1 cellular context compared by ENCODE assay signal in the genomic region with DNA sequence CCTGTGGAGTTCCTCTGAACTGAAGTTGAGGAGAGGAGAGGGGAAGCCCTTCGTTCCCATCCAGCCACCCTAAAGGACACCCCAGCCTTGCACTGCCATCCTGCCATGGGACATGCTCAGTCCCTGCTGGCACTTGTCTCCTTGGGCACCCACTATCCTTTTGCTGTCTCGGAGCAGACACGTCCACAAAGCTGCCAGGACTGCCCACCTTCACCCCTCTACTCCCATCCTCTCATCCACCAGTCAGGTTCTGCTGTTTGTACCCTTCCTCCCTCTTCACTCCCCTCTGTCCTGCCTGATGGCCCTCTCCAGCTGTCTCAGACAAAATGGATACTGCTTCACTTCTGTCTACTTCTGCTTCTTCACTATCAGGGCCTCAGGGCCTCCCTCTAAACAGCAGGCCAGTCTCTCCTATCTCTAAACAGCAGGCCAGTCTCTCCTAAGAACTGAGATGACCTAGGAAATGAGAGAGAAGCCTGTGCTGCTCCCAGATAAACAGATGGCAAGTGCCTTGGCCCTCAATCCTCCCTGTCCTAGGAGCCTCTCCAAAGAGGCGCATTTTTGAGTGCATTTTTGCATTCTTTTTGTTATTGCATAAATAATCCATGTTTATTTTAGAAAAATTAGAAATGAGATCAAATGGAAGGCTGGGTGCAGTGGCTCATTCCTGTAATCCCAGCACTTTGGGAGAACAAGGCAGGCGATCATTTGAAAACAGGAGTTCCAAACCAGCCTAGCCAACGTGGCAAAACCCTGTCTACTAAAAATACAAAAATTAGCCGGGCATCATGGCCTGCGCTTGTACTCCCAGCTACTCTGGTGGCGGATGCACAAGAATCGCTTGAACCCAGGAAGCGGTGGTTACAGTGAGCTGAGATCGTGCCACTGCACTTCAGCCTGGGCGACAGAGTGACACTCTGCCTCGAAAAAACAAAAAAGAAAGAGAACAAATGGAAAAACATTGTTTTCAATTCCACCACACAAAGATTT.
TF ChIP-seq lines count a peak whose summit lies in the region.

No MANE protein-coding gene starts in this region.

TF ChIP-seq in K562, 482 proteins besides CTCF, POLR2A, EP300 and RAD21 (continued from another document and continues in another):
- TF ChIP-seq, protein P1, sequence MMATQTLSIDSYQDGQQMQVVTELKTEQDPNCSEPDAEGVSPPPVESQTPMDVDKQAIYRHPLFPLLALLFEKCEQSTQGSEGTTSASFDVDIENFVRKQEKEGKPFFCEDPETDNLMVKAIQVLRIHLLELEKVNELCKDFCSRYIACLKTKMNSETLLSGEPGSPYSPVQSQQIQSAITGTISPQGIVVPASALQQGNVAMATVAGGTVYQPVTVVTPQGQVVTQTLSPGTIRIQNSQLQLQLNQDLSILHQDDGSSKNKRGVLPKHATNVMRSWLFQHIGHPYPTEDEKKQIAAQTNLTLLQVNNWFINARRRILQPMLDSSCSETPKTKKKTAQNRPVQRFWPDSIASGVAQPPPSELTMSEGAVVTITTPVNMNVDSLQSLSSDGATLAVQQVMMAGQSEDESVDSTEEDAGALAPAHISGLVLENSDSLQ (IDR thresholded peaks at IDR 0.05), result peak; percentile 63
- TF ChIP-seq WHSC1 (IDR thresholded peaks at IDR 0.05; ENCODE audit: low read length) (no peak), KDM4B (IDR thresholded peaks at IDR 0.05; ENCODE audit: borderline replicate concordance in 2 of 2, low read depth in 1 of 2) (no peak), PYGO2 (tag; IDR thresholded peaks at IDR 0.05) (peak; percentile 84), ZNF282 (CRISPR knock-in tag; IDR thresholded peaks at IDR 0.05) (no peak), KLF1 (tag; IDR thresholded peaks at IDR 0.05) (peak; percentile 84), LCOR (CRISPR knock-in tag; IDR thresholded peaks at IDR 0.05) (peak; percentile 89; the same call in 1 of the 2 replicates), SMAD2 (IDR thresholded peaks at IDR 0.05; ENCODE audit: low read depth, low read length) (no peak), LEF1 (IDR thresholded peaks at IDR 0.05) (peak; percentile 99), BCL6 (CRISPR knock-in tag; IDR thresholded peaks at IDR 0.05) (peak; percentile 79), ZNF707 (CRISPR knock-in tag; conservative IDR thresholded peaks at IDR 0.05) (peak; percentile 59; the same call in 1 of the 2 replicates), ZNF316 (IDR thresholded peaks at IDR 0.05) (peak; percentile 31; the same call in 1 of the 2 replicates), STAT5A (IDR thresholded peaks at IDR 0.05; ENCODE audit: borderline replicate concordance, low read length) (peak; percentile 100), CBX1 (IDR thresholded peaks at IDR 0.05; ENCODE audit: low read depth) (no peak), MAFF (IDR thresholded peaks at IDR 0.05; ENCODE audit: low read length) (peak; percentile 54; the same call in 1 of the 2 replicates), ETV1 (tag; conservative IDR thresholded peaks at IDR 0.05; ENCODE audit: low read depth) (peak; percentile 85), IFI16 (CRISPR knock-in tag; IDR thresholded peaks at IDR 0.05) (peak; percentile 53; the same call in 1 of the 2 replicates), KAT2B (IDR thresholded peaks at IDR 0.05; ENCODE audit: low read depth, low read length) (no peak), C11orf30 (IDR thresholded peaks at IDR 0.05; ENCODE audit: low read depth) (no peak; the same call in 1 of the 2 replicates), TEAD4 (IDR thresholded peaks at IDR 0.05; ENCODE audit: low read length) (peak; percentile 100), TEAD4 (CRISPR knock-in tag; IDR thresholded peaks at IDR 0.05; ENCODE audit: borderline replicate concordance) (no peak), SMAD4 (CRISPR knock-in tag; conservative IDR thresholded peaks at IDR 0.05) (peak; percentile 99), ZNF431 (CRISPR knock-in tag; IDR thresholded peaks at IDR 0.05) (peak; percentile 45; the same call in 1 of the 2 replicates), ZFX (CRISPR knock-in tag; IDR thresholded peaks at IDR 0.05) (peak; percentile 96), GATAD2B (IDR thresholded peaks at IDR 0.05; ENCODE audit: borderline replicate concordance) (peak; percentile 39; the same call in 1 of the 2 replicates), PRPF4 (IDR thresholded peaks at IDR 0.05; ENCODE audit: insufficient read depth, low read depth, low read length, poor library complexity, severe bottlenecking) (no peak), PHB2 (IDR thresholded peaks at IDR 0.05; ENCODE audit: low read depth) (peak; percentile 99), MAFK (IDR thresholded peaks at IDR 0.05; ENCODE audit: low read length) (peak; percentile 51), DPF2 (IDR thresholded peaks at IDR 0.05) (peak; percentile 100), STAG1 (CRISPR knock-in tag; IDR thresholded peaks at IDR 0.05; ENCODE audit: borderline replicate concordance) (no peak), BRD9 (IDR thresholded peaks at IDR 0.05; ENCODE audit: low read depth, partially characterized antibody) (peak; percentile 99), MED1 (CRISPR knock-in tag; IDR thresholded peaks at IDR 0.05; ENCODE audit: borderline replicate concordance) (no peak), POLR2AphosphoS5 (IDR thresholded peaks at IDR 0.05; ENCODE audit: control insufficient read depth, insufficient read depth, low read depth, low read length) (peak; percentile 100)
- TF ChIP-seq, protein P2, sequence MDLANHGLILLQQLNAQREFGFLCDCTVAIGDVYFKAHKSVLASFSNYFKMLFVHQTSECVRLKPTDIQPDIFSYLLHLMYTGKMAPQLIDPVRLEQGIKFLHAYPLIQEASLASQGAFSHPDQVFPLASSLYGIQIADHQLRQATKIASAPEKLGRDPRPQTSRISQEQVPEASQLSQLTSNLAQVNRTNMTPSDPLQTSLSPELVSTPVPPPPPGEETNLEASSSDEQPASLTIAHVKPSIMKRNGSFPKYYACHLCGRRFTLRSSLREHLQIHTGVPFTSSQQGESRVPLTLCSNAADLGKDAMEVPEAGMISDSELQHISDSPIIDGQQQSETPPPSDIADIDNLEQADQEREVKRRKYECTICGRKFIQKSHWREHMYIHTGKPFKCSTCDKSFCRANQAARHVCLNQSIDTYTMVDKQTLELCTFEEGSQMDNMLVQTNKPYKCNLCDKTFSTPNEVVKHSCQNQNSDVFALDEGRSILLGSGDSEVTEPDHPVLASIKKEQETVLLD (IDR thresholded peaks at IDR 0.05), result peak; percentile 89
- TF ChIP-seq, protein P3, sequence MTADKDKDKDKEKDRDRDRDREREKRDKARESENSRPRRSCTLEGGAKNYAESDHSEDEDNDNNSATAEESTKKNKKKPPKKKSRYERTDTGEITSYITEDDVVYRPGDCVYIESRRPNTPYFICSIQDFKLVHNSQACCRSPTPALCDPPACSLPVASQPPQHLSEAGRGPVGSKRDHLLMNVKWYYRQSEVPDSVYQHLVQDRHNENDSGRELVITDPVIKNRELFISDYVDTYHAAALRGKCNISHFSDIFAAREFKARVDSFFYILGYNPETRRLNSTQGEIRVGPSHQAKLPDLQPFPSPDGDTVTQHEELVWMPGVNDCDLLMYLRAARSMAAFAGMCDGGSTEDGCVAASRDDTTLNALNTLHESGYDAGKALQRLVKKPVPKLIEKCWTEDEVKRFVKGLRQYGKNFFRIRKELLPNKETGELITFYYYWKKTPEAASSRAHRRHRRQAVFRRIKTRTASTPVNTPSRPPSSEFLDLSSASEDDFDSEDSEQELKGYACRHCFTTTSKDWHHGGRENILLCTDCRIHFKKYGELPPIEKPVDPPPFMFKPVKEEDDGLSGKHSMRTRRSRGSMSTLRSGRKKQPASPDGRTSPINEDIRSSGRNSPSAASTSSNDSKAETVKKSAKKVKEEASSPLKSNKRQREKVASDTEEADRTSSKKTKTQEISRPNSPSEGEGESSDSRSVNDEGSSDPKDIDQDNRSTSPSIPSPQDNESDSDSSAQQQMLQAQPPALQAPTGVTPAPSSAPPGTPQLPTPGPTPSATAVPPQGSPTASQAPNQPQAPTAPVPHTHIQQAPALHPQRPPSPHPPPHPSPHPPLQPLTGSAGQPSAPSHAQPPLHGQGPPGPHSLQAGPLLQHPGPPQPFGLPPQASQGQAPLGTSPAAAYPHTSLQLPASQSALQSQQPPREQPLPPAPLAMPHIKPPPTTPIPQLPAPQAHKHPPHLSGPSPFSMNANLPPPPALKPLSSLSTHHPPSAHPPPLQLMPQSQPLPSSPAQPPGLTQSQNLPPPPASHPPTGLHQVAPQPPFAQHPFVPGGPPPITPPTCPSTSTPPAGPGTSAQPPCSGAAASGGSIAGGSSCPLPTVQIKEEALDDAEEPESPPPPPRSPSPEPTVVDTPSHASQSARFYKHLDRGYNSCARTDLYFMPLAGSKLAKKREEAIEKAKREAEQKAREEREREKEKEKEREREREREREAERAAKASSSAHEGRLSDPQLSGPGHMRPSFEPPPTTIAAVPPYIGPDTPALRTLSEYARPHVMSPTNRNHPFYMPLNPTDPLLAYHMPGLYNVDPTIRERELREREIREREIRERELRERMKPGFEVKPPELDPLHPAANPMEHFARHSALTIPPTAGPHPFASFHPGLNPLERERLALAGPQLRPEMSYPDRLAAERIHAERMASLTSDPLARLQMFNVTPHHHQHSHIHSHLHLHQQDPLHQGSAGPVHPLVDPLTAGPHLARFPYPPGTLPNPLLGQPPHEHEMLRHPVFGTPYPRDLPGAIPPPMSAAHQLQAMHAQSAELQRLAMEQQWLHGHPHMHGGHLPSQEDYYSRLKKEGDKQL (CRISPR knock-in tag; IDR thresholded peaks at IDR 0.05; ENCODE audit: borderline replicate concordance), result no peak
- TF ChIP-seq, protein P4, sequence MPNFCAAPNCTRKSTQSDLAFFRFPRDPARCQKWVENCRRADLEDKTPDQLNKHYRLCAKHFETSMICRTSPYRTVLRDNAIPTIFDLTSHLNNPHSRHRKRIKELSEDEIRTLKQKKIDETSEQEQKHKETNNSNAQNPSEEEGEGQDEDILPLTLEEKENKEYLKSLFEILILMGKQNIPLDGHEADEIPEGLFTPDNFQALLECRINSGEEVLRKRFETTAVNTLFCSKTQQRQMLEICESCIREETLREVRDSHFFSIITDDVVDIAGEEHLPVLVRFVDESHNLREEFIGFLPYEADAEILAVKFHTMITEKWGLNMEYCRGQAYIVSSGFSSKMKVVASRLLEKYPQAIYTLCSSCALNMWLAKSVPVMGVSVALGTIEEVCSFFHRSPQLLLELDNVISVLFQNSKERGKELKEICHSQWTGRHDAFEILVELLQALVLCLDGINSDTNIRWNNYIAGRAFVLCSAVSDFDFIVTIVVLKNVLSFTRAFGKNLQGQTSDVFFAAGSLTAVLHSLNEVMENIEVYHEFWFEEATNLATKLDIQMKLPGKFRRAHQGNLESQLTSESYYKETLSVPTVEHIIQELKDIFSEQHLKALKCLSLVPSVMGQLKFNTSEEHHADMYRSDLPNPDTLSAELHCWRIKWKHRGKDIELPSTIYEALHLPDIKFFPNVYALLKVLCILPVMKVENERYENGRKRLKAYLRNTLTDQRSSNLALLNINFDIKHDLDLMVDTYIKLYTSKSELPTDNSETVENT (CRISPR knock-in tag; IDR thresholded peaks at IDR 0.05), result peak; percentile 70; the same call in 1 of the 2 replicates
- TF ChIP-seq, protein P5, sequence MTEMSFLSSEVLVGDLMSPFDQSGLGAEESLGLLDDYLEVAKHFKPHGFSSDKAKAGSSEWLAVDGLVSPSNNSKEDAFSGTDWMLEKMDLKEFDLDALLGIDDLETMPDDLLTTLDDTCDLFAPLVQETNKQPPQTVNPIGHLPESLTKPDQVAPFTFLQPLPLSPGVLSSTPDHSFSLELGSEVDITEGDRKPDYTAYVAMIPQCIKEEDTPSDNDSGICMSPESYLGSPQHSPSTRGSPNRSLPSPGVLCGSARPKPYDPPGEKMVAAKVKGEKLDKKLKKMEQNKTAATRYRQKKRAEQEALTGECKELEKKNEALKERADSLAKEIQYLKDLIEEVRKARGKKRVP (CRISPR knock-in tag; IDR thresholded peaks at IDR 0.05), result peak; percentile 76
- TF ChIP-seq, protein P6, sequence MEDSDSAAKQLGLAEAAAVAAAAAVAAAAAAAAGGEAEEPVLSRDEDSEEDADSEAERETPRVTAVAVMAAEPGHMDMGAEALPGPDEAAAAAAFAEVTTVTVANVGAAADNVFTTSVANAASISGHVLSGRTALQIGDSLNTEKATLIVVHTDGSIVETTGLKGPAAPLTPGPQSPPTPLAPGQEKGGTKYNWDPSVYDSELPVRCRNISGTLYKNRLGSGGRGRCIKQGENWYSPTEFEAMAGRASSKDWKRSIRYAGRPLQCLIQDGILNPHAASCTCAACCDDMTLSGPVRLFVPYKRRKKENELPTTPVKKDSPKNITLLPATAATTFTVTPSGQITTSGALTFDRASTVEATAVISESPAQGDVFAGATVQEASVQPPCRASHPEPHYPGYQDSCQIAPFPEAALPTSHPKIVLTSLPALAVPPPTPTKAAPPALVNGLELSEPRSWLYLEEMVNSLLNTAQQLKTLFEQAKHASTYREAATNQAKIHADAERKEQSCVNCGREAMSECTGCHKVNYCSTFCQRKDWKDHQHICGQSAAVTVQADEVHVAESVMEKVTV (CRISPR knock-in tag; IDR thresholded peaks at IDR 0.05), result peak; percentile 13; the same call in 1 of the 2 replicates
